26 cellular contexts compared by ENCODE assay signal in the genomic region with DNA sequence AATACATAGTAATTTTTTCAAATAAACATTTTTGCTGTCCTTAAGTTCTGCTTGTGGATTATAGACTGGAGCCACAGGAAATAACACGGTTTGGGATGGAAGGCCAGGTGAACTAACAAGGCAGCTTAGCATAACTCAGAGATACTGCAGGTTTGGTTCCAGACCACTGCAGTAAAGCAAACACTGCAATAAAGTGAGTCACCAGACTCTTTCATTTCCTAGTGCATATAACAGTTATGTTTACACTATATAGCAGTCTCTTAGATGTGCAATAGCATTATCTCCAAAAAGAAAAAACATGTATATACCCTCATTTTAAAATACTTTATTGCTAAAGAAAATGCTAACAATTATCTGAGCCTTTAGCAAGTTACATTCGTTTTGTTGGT. TPM values are rescaled to one million over a fixed set of nuclear protein-coding genes. Genes with fewer than 3 reads are reported as not detected.
A peak's percentile ranks its signal among the peaks of the same experiment; 100 is the strongest.
DNase-seq lines count a peak whose midpoint lies in the region; ATAC-seq, FAIRE-seq and TF ChIP-seq lines count a peak whose summit lies in the region.
"Had no signal": no experiment of that assay in that cellular context is flagged by ENCODE, and none has a peak within 500 bp of the region (broad histone marks: within the 10 kb centered on the region; RNA-seq: fewer than 3 reads in every experiment).

No MANE protein-coding gene starts in this region.

- H3K4me2 ChIP-seq in PC-3 (ENCODE audit: low read length) (peak overlapping the region; percentile 17), mesenchymal stem cell (ENCODE audit: low read length, poor library complexity, severe bottlenecking) (no peak overlapping the region)

- no peaks in the 10 kb centered on the region for H3K4me1 Mint-ChIP-seq in CD8-positive, alpha-beta memory T cell
- H3K4me1 Mint-ChIP-seq: naive B cell had no signal

- H2AFZ ChIP-seq in PC-3 (ENCODE audit: low read length) (no peak overlapping the region), mesenchymal stem cell (ENCODE audit: low read depth, low read length) (no peak overlapping the region)

- intact Hi-C loops in PC-3 (cut with micrococcal nuclease) (loop anchor here (5.0 kb wide), 1 partner anchor 84 kb away; a partner anchor contains a TSS), posterior vena cava (cut with DNase I) (no loop called here), thyroid gland (cut with DNase I) (no loop called here)

- H3K27ac Mint-ChIP-seq in CD8-positive, alpha-beta memory T cell, result peak overlapping the region in 1 of 8 donors; percentile 15
- H3K27ac Mint-ChIP-seq: activated CD4-positive, alpha-beta memory T cell treated with anti-CD3 and anti-CD28 coated beads for 36 hours; CD4-positive, CD25-positive, alpha-beta regulatory T cell; dendritic cell treated with granulocyte-macrophage colony-stimulating factor and Interleukin-4, amounts not matched to agents 40 ng/mL and 50 ng/mL, for 4 days had no signal

- H3K4ac ChIP-seq in mesenchymal stem cell (ENCODE audit: low read depth in 1 of 2, low read length in 2 of 2), result no peak overlapping the region

- H2BK15ac ChIP-seq in mesenchymal stem cell (ENCODE audit: low read depth, poor library complexity, severe bottlenecking), result no peak overlapping the region

- H3K9me2 ChIP-seq in PC-3 (replicated peaks; ENCODE audit: low read length), result no peaks in the 10 kb centered on the region

- peaks cover 5% of the 10 kb centered on the region for H3K79me1 ChIP-seq in mesenchymal stem cell (replicated peaks; ENCODE audit: low read length, poor library complexity, severe bottlenecking)

- CTCF ChIA-PET in PC-3 (lab: Charles Lee), result interaction anchor here (1.0 kb wide), 1 partner anchor 21 kb away, joined by 3 read pairs; no protein-coding TSS in a partner anchor
- CTCF ChIA-PET in CD8-positive, alpha-beta memory T cell (lab: Charles Lee), result no interaction called here

- H3K9ac ChIP-seq in PC-3 (ENCODE audit: low read length) (no peak overlapping the region), mesenchymal stem cell (ENCODE audit: low read length) (no peak overlapping the region)

- H3K36me3 Mint-ChIP-seq in CD8-positive, alpha-beta memory T cell, result peaks cover 4 to 63% (median 32%) of the 10 kb centered on the region in 3 donors

- H3K4me3 Mint-ChIP-seq in CD8-positive, alpha-beta memory T cell, result no peak overlapping the region
- H3K4me3 Mint-ChIP-seq: activated CD4-positive, alpha-beta memory T cell treated with anti-CD3 and anti-CD28 coated beads for 36 hours; CD4-positive, CD25-positive, alpha-beta regulatory T cell; dendritic cell treated with granulocyte-macrophage colony-stimulating factor and Interleukin-4, amounts not matched to agents 40 ng/mL and 50 ng/mL, for 4 days; naive B cell; type B pancreatic cell had no signal

- BruUV-seq in PC-3 (replicated peaks; lab: Mats Ljungman, UMichigan), result no TSS peak

- no peak overlapping the region for H2BK12ac ChIP-seq in mesenchymal stem cell (ENCODE audit: low read length in 2 of 2)

- TF ChIP-seq CTCF in PC-3 (conservative IDR thresholded peaks at IDR 0.05; ENCODE audit: low read depth, low read length) (no peak), bronchial epithelial cell (IDR thresholded peaks at IDR 0.05; ENCODE audit: insufficient read depth, low read length, severe bottlenecking) (no peak), thyroid gland (IDR thresholded peaks at IDR 0.05) (no peak)

- no peak for TF ChIP-seq POLR2A in thyroid gland (IDR thresholded peaks at IDR 0.05)

- H3K9me3 ChIP-seq in PC-3 (ENCODE audit: low read length), result no peaks in the 10 kb centered on the region
- no peaks in the 10 kb centered on the region for H3K9me3 ChIP-seq in mesenchymal stem cell (ENCODE audit: control insufficient read depth, low read length)
- no peaks in the 10 kb centered on the region for H3K9me3 ChIP-seq in CD8-positive, alpha-beta memory T cell (ENCODE audit: low read length)
- H3K9me3 ChIP-seq in thyroid gland, result no peaks in the 10 kb centered on the region

- no peak overlapping the region for H2BK5ac ChIP-seq in mesenchymal stem cell (ENCODE audit: low read depth, low read length, poor library complexity, severe bottlenecking)

- 90% methylated on average over 2 of the region's 2 CpGs for WGBS in mesenchymal stem cell
- WGBS in thyroid gland, 2 donors, result 85% methylated on average over 2 of the region's 2 CpGs

- POLR2A ChIA-PET in PC-3 (lab: Charles Lee; ENCODE audit: unreplicated experiment), result no interaction called here
- POLR2A ChIA-PET in CD8-positive, alpha-beta memory T cell (lab: Charles Lee), result no interaction called here

- H3K18ac ChIP-seq in mesenchymal stem cell (ENCODE audit: low read depth in 1 of 2, low read length in 2 of 2), result no peak overlapping the region

- H3K23ac ChIP-seq in mesenchymal stem cell (ENCODE audit: low read length in 2 of 2), result no peak overlapping the region

- H3K4me3 ChIP-seq in PC-3 (ENCODE audit: low read length), result no peak overlapping the region
- no peak overlapping the region for H3K4me3 ChIP-seq in bronchial epithelial cell (ENCODE audit: low read depth, low read length)
- H3K4me3 ChIP-seq in mesenchymal stem cell (ENCODE audit: insufficient read depth in 1 of 2, low read depth in 1 of 2, low read length in 2 of 2), result no peak overlapping the region
- no peak overlapping the region for H3K4me3 ChIP-seq in CD8-positive, alpha-beta memory T cell (ENCODE audit: low read length)
- no peak overlapping the region for H3K4me3 ChIP-seq in thyroid gland (replicated peaks in 1 of 3)
- H3K4me3 ChIP-seq: cardiac muscle cell had no signal

- no peak overlapping the region for H2BK120ac ChIP-seq in mesenchymal stem cell (ENCODE audit: low read depth, low read length)

- H3K27me3 ChIP-seq in PC-3 (ENCODE audit: low read length) (no peaks in the 10 kb centered on the region), bronchial epithelial cell (ENCODE audit: control insufficient read depth, insufficient read depth, low read length) (no peaks in the 10 kb centered on the region), mesenchymal stem cell (ENCODE audit: control insufficient read depth in 1 of 2, insufficient read depth in 1 of 2, low read length in 2 of 2) (no peaks in the 10 kb centered on the region), thyroid gland (no peaks in the 10 kb centered on the region)
- H3K27me3 ChIP-seq in CD8-positive, alpha-beta memory T cell (ENCODE audit: insufficient read depth, low read length, poor library complexity, severe bottlenecking), result no peaks in the 10 kb centered on the region
- H3K27me3 ChIP-seq: cardiac muscle cell had no signal

- no peaks in the 10 kb centered on the region for H3K79me2 ChIP-seq in PC-3 (ENCODE audit: low read length)

- H3K9me3 Mint-ChIP-seq in CD8-positive, alpha-beta memory T cell, result no peaks in the 10 kb centered on the region
- H3K9me3 Mint-ChIP-seq: activated CD4-positive, alpha-beta memory T cell treated with anti-CD3 and anti-CD28 coated beads for 36 hours; dendritic cell treated with granulocyte-macrophage colony-stimulating factor and Interleukin-4, amounts not matched to agents 40 ng/mL and 50 ng/mL, for 4 days; naive B cell; type B pancreatic cell had no signal

- H3K36me3 ChIP-seq in PC-3 (ENCODE audit: low read depth, low read length), result peaks cover 25% of the 10 kb centered on the region
- H3K36me3 ChIP-seq in bronchial epithelial cell (ENCODE audit: control insufficient read depth, insufficient read depth, low read length), result peaks cover 10% of the 10 kb centered on the region
- H3K36me3 ChIP-seq in mesenchymal stem cell (ENCODE audit: control insufficient read depth in 1 of 2, insufficient read depth in 2 of 2, low read depth in 1 of 2, low read length in 2 of 2), result peaks cover 21 to 74% of the 10 kb centered on the region in 2 experiments
- peaks cover 26% of the 10 kb centered on the region for H3K36me3 ChIP-seq in CD8-positive, alpha-beta memory T cell (ENCODE audit: insufficient read depth, low read length)
- peaks cover 26 to 44% of the 10 kb centered on the region in 2 donors for H3K36me3 ChIP-seq in thyroid gland

- DNase-seq in HT1080 (ENCODE audit: low read depth) (peak; percentile 15), PC-3 (peak; percentile 86), bronchial epithelial cell (ENCODE audit: low read depth) (peak; percentile 61), mesenchymal stem cell (peak; percentile 30), posterior vena cava (ENCODE audit: low spot score) (no peak), thyroid gland (no peak)
- no peak for DNase-seq in CD8-positive, alpha-beta memory T cell
- DNase-seq: activated CD4-positive, alpha-beta memory T cell treated with anti-CD3 and anti-CD28 coated beads for 36 hours; activated effector memory CD4-positive, alpha-beta T cell treated with Interleukin-2 at 50 U/mL for 16 hours; activated T-cell treated with anti-CD3 and anti-CD28 coated beads for 4 hours; CD4-positive, CD25-positive, alpha-beta regulatory T cell; DMS 273 treated with DMSO at 0.1 percent for 48 hours; glutamatergic neuron; HCEC 1CT; KBM-7; mesendoderm; naive B cell; NCI-H1436; OCI-M1 had no signal

- FAIRE-seq in bronchial epithelial cell (lab: Jason Lieb, UNC), result no peak
- FAIRE-seq: G401.6 had no signal

- peak overlapping the region; percentile 5; the same call in 1 of the 2 replicates for H3K27ac ChIP-seq in PC-3 (ENCODE audit: low read length)
- H3K27ac ChIP-seq in mesenchymal stem cell (ENCODE audit: low read length, poor library complexity, severe bottlenecking), result peak overlapping the region; percentile 8
- no peak overlapping the region for H3K27ac ChIP-seq in CD8-positive, alpha-beta memory T cell (ENCODE audit: low read depth, low read length)
- H3K27ac ChIP-seq in thyroid gland, result no peak overlapping the region
- H3K27ac ChIP-seq: cardiac muscle cell had no signal

- no peak overlapping the region for H4K91ac ChIP-seq in mesenchymal stem cell (ENCODE audit: low read length)

- H3F3A ChIP-seq in PC-3 (ENCODE audit: low read length, unreplicated experiment), result peaks cover 5% of the 10 kb centered on the region

- H4K20me1 ChIP-seq in PC-3 (ENCODE audit: low read length), result peaks cover 5% of the 10 kb centered on the region; the same call in 1 of the 2 replicates

- no peak overlapping the region for H3K14ac ChIP-seq in mesenchymal stem cell (ENCODE audit: low read length in 2 of 2)

- H4K8ac ChIP-seq in mesenchymal stem cell (ENCODE audit: low read length), result no peak overlapping the region

- peak; percentile 91 for ATAC-seq in PC-3

- H3K4me1 ChIP-seq in PC-3 (ENCODE audit: insufficient read depth, low read length) (peaks cover 42% of the 10 kb centered on the region), mesenchymal stem cell (ENCODE audit: control insufficient read depth, insufficient read depth, low read depth, low read length) (peaks cover 6% of the 10 kb centered on the region), thyroid gland (no peaks in the 10 kb centered on the region)
- no peaks in the 10 kb centered on the region for H3K4me1 ChIP-seq in CD8-positive, alpha-beta memory T cell (ENCODE audit: insufficient read depth, low read length)

- peaks cover 0 to 2% of the 10 kb centered on the region in 2 donors for H3K27me3 Mint-ChIP-seq in CD8-positive, alpha-beta memory T cell
- H3K27me3 Mint-ChIP-seq: activated CD4-positive, alpha-beta memory T cell treated with anti-CD3 and anti-CD28 coated beads for 36 hours; dendritic cell treated with granulocyte-macrophage colony-stimulating factor and Interleukin-4, amounts not matched to agents 40 ng/mL and 50 ng/mL, for 4 days; naive B cell; type B pancreatic cell had no signal

- H2AK5ac ChIP-seq in mesenchymal stem cell (ENCODE audit: low read length, severe bottlenecking), result no peak overlapping the region

RNA-seq across cellular contexts. Expression of a gene that starts 22.0 kb away (rescaled TPM):
- total RNA-seq in HT1080 (2014; rRNA removed; shearing (Covaris generic)), result 33.6 and 41.8 TPM in 2 replicates
- 42.2 and 45.5 TPM in 2 replicates for polyA plus RNA-seq in HT1080 (2015; cell fraction: cytosol; rRNA removed)
- polyA plus RNA-seq in HT1080 (2015; cell fraction: nucleus; rRNA removed), result 35.4 and 39.1 TPM in 2 replicates
- total RNA-seq in PC-3 (2014; rRNA removed), result 23.9 and 27.3 TPM in 2 replicates
- 44.9 and 51.1 TPM in 2 replicates for total RNA-seq in bronchial epithelial cell
- 34.6 TPM for polyA plus RNA-seq in mesenchymal stem cell (2013, experiment 1 of 2)
- 34.2 TPM for polyA plus RNA-seq in mesenchymal stem cell (2013, experiment 2 of 2)
- 10 to 100 TPM; 14.2 to 17.9 TPM for total RNA-seq in posterior vena cava
- 10 to 100 TPM; 23.6 to 25.7 TPM for total RNA-seq in CD8-positive, alpha-beta memory T cell
- polyA plus RNA-seq in CD8-positive, alpha-beta memory T cell, result 8.3 TPM
- 10 to 100 TPM; 28.7 to 39.4 (median 33.7) TPM for total RNA-seq in thyroid gland

RNA-seq across cellular contexts. Expression of a gene that starts 22.6 kb away (rescaled TPM):
- total RNA-seq in HT1080 (2014; rRNA removed; shearing (Covaris generic)), result 44.7 and 58.5 TPM in 2 replicates
- polyA plus RNA-seq in HT1080 (2015; cell fraction: cytosol; rRNA removed), result 35.7 and 40.6 TPM in 2 replicates
- 25.9 and 27.1 TPM in 2 replicates for polyA plus RNA-seq in HT1080 (2015; cell fraction: nucleus; rRNA removed)
- total RNA-seq in PC-3 (2014; rRNA removed) (49.7 and 66.7 TPM in 2 replicates), bronchial epithelial cell (9.7 and 12.9 TPM in 2 replicates), posterior vena cava (10 to 100 TPM; 22.5 to 23.7 TPM), thyroid gland (100 to 1,000 TPM in 1 of 4 donors, 10 to 100 TPM in 3; 42.4 to 116 (median 77.7) TPM)
- 30.6 TPM for polyA plus RNA-seq in mesenchymal stem cell (2013, experiment 1 of 2)
- polyA plus RNA-seq in mesenchymal stem cell (2013, experiment 2 of 2), result 33.0 TPM
- 10 to 100 TPM; 57.2 to 57.8 TPM for total RNA-seq in CD8-positive, alpha-beta memory T cell
- 59.9 TPM for polyA plus RNA-seq in CD8-positive, alpha-beta memory T cell

RNA-seq across cellular contexts. Expression of a gene that starts 49.9 kb away (rescaled TPM):
- not detected in 2 replicates for total RNA-seq in HT1080 (2014; rRNA removed; shearing (Covaris generic))
- not detected in 2 replicates for polyA plus RNA-seq in HT1080 (2015; cell fraction: cytosol; rRNA removed)
- not detected in 2 replicates for polyA plus RNA-seq in HT1080 (2015; cell fraction: nucleus; rRNA removed)
- total RNA-seq in PC-3 (2014; rRNA removed) (not detected in 2 replicates), bronchial epithelial cell (0.26 and 0.90 TPM in 2 replicates), posterior vena cava (not detected), thyroid gland (not detected)
- polyA plus RNA-seq in mesenchymal stem cell (2013, experiment 1 of 2), result not detected
- polyA plus RNA-seq in mesenchymal stem cell (2013, experiment 2 of 2), result not detected
- total RNA-seq in CD8-positive, alpha-beta memory T cell, result not detected
- polyA plus RNA-seq in CD8-positive, alpha-beta memory T cell, result not detected
- total RNA-seq: activated CD4-positive, alpha-beta memory T cell treated with anti-CD3 and anti-CD28 coated beads for 36 hours; cardiac muscle cell; CD4-positive, CD25-positive, alpha-beta regulatory T cell; kidney epithelial cell; skeletal muscle tissue had no signal
- polyA plus RNA-seq: adipose tissue; cardiac muscle cell; CD4-positive, CD25-positive, alpha-beta regulatory T cell had no signal

Comparison
In these comparisons a context has a peak if more than half of its experiments do, and no peak if none do; other contexts are left out.
1. DNase-seq: peak in HT1080 (single experiment), PC-3 (single experiment), bronchial epithelial cell (single experiment) and mesenchymal stem cell (single experiment); none in posterior vena cava (single experiment), CD8-positive, alpha-beta memory T cell (0 of 5) and thyroid gland (0 of 2).
2. H3K27ac ChIP-seq: peak in PC-3 (single experiment) and mesenchymal stem cell (single experiment); none in CD8-positive, alpha-beta memory T cell (single experiment) and thyroid gland (0 of 3).